ENCODE assay signal across 1 cellular context in genomic region chr22:30460147-30460546, GRCh38.
TF ChIP-seq lines count a peak whose summit lies in the region.

No MANE protein-coding gene starts in this region.

TF ChIP-seq in IMR-90, 13 proteins besides CTCF, POLR2A, EP300 and RAD21 (continued from another document):
- TF ChIP-seq USF2 (IDR thresholded peaks at IDR 0.05; ENCODE audit: low read depth, low read length) (no peak), CEBPB (IDR thresholded peaks at IDR 0.05; ENCODE audit: low read depth, low read length) (no peak)
